In the genomic region with DNA sequence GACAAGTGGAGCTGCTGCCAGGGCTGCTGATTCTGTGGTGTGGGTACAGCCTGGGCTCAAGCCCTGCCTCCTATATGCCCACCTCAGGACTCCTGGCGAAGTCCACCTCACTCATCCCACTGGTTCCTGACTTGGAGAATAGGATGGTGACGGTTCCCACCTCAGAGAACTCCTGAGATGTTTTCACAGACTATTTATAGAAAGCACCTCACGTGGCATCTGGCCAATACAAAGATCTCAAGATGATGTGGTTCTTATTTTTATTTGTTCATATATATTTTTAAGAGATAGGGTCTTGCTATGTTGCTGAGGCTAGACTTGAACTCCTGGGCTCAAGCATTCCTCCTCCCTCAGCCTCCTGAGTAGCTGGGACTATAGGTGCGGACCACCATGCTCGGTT, we compare ENCODE assay signal across 11 cellular contexts.
DNase-seq lines count a peak whose midpoint lies in the region; ATAC-seq, FAIRE-seq and TF ChIP-seq lines count a peak whose summit lies in the region.
"Had no signal": no experiment of that assay in that cellular context is flagged by ENCODE, and none has a peak within 500 bp of the region (broad histone marks: within the 10 kb centered on the region; RNA-seq: fewer than 3 reads in every experiment).

No MANE protein-coding gene starts in this region.

- no peak overlapping the region for H2AFZ ChIP-seq in osteoblast (ENCODE audit: low read length)

- H3K27ac ChIP-seq in left ventricle myocardium inferior (replicated peaks) (peak overlapping the region; percentile 88), coronary artery (peak overlapping the region; percentile 89 to 94), osteoblast (ENCODE audit: low read depth, low read length) (peak overlapping the region; percentile 98), urinary bladder (ENCODE audit: low read depth) (peak overlapping the region; percentile 77)

- no peaks in the 10 kb centered on the region for H3K27me3 ChIP-seq in left ventricle myocardium inferior (ENCODE audit: low read depth)
- H3K27me3 ChIP-seq in osteoblast (ENCODE audit: insufficient read depth, low read length) = no peaks in the 10 kb centered on the region

- H3K9me3 ChIP-seq in left ventricle myocardium inferior (replicated peaks) (no peaks in the 10 kb centered on the region), osteoblast (ENCODE audit: low read depth, low read length) (no peaks in the 10 kb centered on the region)

- FAIRE-seq in D721Med (lab: Jason Lieb, UNC) = no peak

- ATAC-seq in Right ventricle myocardium superior (ENCODE audit: poor library complexity) (no peak), GM21367 (IDR thresholded peaks at IDR 0.05; ENCODE audit: unreplicated experiment) (no peak)

- H3K79me2 ChIP-seq in osteoblast (ENCODE audit: insufficient read depth, low read length) = no peaks in the 10 kb centered on the region

- H3K4me2 ChIP-seq in osteoblast (ENCODE audit: insufficient read depth, low read length) = peak overlapping the region; percentile 42

- TF ChIP-seq CTCF in left ventricle myocardium inferior (IDR thresholded peaks at IDR 0.05; ENCODE audit: borderline replicate concordance) (no peak), coronary artery (IDR thresholded peaks at IDR 0.05) (no peak), osteoblast (IDR thresholded peaks at IDR 0.05; ENCODE audit: extremely low read depth, low read depth, low read length) (no peak), D721Med (IDR thresholded peaks at IDR 0.05; ENCODE audit: insufficient read depth, missing control alignments) (no peak)

- DNase-seq in left ventricle myocardium inferior = no peak
- no peak for DNase-seq in Right ventricle myocardium superior
- no peak for DNase-seq in coronary artery (ENCODE audit: low spot score)
- DNase-seq in osteoblast (ENCODE audit: insufficient read length, low spot score, missing footprints) = no peak
- DNase-seq in D721Med (ENCODE audit: insufficient read length, low spot score) = no peak
- DNase-seq in hepatic stellate cell (ENCODE audit: low spot score) = no peak
- DNase-seq: activated CD8-positive, alpha-beta memory T cell treated with anti-CD3 and anti-CD28 coated beads, Interleukin-2, amount 50 U/mL, for 48 hours; DMS79 treated with DMSO at 0.1 percent for 48 hours; islet precursor cell had no signal

- intact Hi-C loops in left ventricle myocardium inferior (cut with micrococcal nuclease) = no loop called here
- intact Hi-C loops in Right ventricle myocardium superior (cut with DNase I) = no loop called here

- peaks cover 80% of the 10 kb centered on the region for H3K4me1 ChIP-seq in left ventricle myocardium inferior
- H3K4me1 ChIP-seq in osteoblast (ENCODE audit: insufficient read depth, low read length) = peaks cover 62% of the 10 kb centered on the region
- no peaks in the 10 kb centered on the region for H3K4me1 ChIP-seq in urinary bladder (ENCODE audit: insufficient read depth)

- WGBS in urinary bladder = 91% methylated on average over 5 of the region's 5 CpGs

- H3K36me3 ChIP-seq in left ventricle myocardium inferior (no peaks in the 10 kb centered on the region), osteoblast (ENCODE audit: insufficient read depth, low read length) (no peaks in the 10 kb centered on the region), urinary bladder (ENCODE audit: insufficient read depth) (no peaks in the 10 kb centered on the region)

- H3K4me3 ChIP-seq in left ventricle myocardium inferior (no peak overlapping the region), coronary artery (no peak overlapping the region), osteoblast (ENCODE audit: insufficient read depth, low read length) (no peak overlapping the region), urinary bladder (ENCODE audit: low read depth, low read length) (no peak overlapping the region)

- no peaks in the 10 kb centered on the region for H4K20me1 ChIP-seq in osteoblast (ENCODE audit: insufficient read depth, low read length)
